Comparison of ENCODE assay signal across 8 cellular contexts in the genomic region with DNA sequence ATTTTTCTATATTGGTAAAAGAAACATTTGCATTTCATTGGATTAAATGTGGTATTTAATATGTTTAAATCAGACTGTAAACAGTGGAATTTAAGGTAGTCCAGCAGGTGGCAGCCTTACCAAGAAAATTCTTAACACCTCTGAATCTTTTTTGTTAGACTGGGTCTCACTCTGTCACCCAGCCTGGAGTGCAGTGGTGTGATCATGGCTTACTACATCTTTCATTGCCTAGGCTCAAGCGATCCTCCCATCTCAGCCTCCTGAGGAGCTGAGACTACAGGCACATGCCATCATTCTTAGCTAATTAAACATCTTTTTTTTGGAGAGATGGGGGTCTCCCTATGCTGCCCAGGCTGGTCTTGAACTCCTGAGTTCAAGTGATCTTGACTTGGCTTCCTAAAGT.
DNase-seq lines count a peak whose midpoint lies in the region; ATAC-seq and TF ChIP-seq lines count a peak whose summit lies in the region.

No MANE protein-coding gene starts in this region.

- H3K36me3 ChIP-seq in trophoblast cell (ENCODE audit: control insufficient read depth in 1 of 2, insufficient read depth in 2 of 2, low read length in 2 of 2): no peaks in the 10 kb centered on the region

- H3K79me1 ChIP-seq in trophoblast cell (ENCODE audit: low read length): no peaks in the 10 kb centered on the region

- no peak overlapping the region for H3K14ac ChIP-seq in trophoblast cell (ENCODE audit: low read length)

- H2AFZ ChIP-seq in trophoblast cell (ENCODE audit: insufficient read depth, low read length, poor library complexity): no peak overlapping the region

- no CpG with 5 or more reads among the region's 1 CpG for WGBS in trophoblast cell (ENCODE audit: extremely low coverage, insufficient coverage, insufficient read length)

- H3K23ac ChIP-seq in trophoblast cell (ENCODE audit: low read length): no peak overlapping the region

- H2AK5ac ChIP-seq in trophoblast cell (ENCODE audit: low read length): no peak overlapping the region

- H3K4me1 ChIP-seq in trophoblast cell (ENCODE audit: control insufficient read depth in 1 of 2, insufficient read depth in 2 of 2, low read length in 2 of 2): no peaks in the 10 kb centered on the region

- H2BK12ac ChIP-seq in trophoblast cell (ENCODE audit: low read length): no peak overlapping the region

- H2BK120ac ChIP-seq in trophoblast cell (ENCODE audit: insufficient read depth, low read length, poor library complexity): no peak overlapping the region

- H3K4me3 ChIP-seq in fibroblast of pulmonary artery (replicated peaks; ENCODE audit: low read depth, low read length): no peak overlapping the region
- H3K4me3 ChIP-seq in trophoblast cell (ENCODE audit: low read depth, low read length): no peak overlapping the region

- H4K8ac ChIP-seq in trophoblast cell (ENCODE audit: low read depth, low read length): no peak overlapping the region

- H3K4ac ChIP-seq in trophoblast cell (ENCODE audit: low read depth, low read length): no peak overlapping the region

- in situ Hi-C loops in GM13976 (cut with MboI; ENCODE audit: low sequenced_read_pairs, unreplicated experiment): loop anchor here (5.0 to 10.0 kb wide), 2 partner anchors 474 to 737 kb away; partner anchors contain the start of gene CACYBP

- H3K18ac ChIP-seq in trophoblast cell (ENCODE audit: low read length): no peak overlapping the region

- H4K12ac ChIP-seq in trophoblast cell (ENCODE audit: low read depth, low read length): no peak overlapping the region

- ATAC-seq in GM19328 (IDR thresholded peaks at IDR 0.05; ENCODE audit: unreplicated experiment): no peak
- no peak for ATAC-seq in GM19467 (IDR thresholded peaks at IDR 0.05; ENCODE audit: unreplicated experiment)

- H3K27ac ChIP-seq in trophoblast cell (ENCODE audit: low read depth, low read length): no peak overlapping the region

- H4K91ac ChIP-seq in trophoblast cell (ENCODE audit: low read depth, low read length): no peak overlapping the region

- peak; percentile 29 for TF ChIP-seq CTCF in GM13976 (IDR thresholded peaks at IDR 0.05; ENCODE audit: borderline replicate concordance, control extremely low read depth, extremely low read depth, insufficient read depth, missing control alignments)
- peak; percentile 52 for TF ChIP-seq CTCF in fibroblast of pulmonary artery (IDR thresholded peaks at IDR 0.05; ENCODE audit: low read length, missing control alignments)

- H3K4me2 ChIP-seq in trophoblast cell (ENCODE audit: low read length): no peak overlapping the region

- DNase-seq in AML-193 (lab: John Stamatoyannopoulos, UW) (peak; percentile 40 to 66), GM13976 (ENCODE audit: low spot score) (peak; percentile 32), NCI-H345 treated with DMSO at 0.1 percent for 48 hours (lab: John Stamatoyannopoulos, UW; ENCODE audit: unreplicated experiment) (peak; percentile 31), fibroblast of pulmonary artery (ENCODE audit: low read depth) (peak; percentile 67), trophoblast cell (peak; percentile 25 to 72)
- DNase-seq in activated CD4-positive, alpha-beta T cell treated with anti-CD3 and anti-CD28 coated beads, Interleukin-2, amount 50 U/mL, for 48 hours: peak; percentile 41 to 54

- no peak overlapping the region for H3K9ac ChIP-seq in trophoblast cell (ENCODE audit: low read length)

- H3K9me3 ChIP-seq in trophoblast cell (ENCODE audit: insufficient read depth, low read depth, low read length): no peaks in the 10 kb centered on the region

- no peak overlapping the region for H2BK5ac ChIP-seq in trophoblast cell (ENCODE audit: low read depth, low read length, poor library complexity)

- no peaks in the 10 kb centered on the region for H3K79me2 ChIP-seq in trophoblast cell (ENCODE audit: control insufficient read depth, insufficient read depth, low read length, poor library complexity)

- no peaks in the 10 kb centered on the region for H3K27me3 ChIP-seq in trophoblast cell (ENCODE audit: insufficient read depth, low read length)
